Comparison of ENCODE assay signal across 8 cellular contexts in the genomic region with DNA sequence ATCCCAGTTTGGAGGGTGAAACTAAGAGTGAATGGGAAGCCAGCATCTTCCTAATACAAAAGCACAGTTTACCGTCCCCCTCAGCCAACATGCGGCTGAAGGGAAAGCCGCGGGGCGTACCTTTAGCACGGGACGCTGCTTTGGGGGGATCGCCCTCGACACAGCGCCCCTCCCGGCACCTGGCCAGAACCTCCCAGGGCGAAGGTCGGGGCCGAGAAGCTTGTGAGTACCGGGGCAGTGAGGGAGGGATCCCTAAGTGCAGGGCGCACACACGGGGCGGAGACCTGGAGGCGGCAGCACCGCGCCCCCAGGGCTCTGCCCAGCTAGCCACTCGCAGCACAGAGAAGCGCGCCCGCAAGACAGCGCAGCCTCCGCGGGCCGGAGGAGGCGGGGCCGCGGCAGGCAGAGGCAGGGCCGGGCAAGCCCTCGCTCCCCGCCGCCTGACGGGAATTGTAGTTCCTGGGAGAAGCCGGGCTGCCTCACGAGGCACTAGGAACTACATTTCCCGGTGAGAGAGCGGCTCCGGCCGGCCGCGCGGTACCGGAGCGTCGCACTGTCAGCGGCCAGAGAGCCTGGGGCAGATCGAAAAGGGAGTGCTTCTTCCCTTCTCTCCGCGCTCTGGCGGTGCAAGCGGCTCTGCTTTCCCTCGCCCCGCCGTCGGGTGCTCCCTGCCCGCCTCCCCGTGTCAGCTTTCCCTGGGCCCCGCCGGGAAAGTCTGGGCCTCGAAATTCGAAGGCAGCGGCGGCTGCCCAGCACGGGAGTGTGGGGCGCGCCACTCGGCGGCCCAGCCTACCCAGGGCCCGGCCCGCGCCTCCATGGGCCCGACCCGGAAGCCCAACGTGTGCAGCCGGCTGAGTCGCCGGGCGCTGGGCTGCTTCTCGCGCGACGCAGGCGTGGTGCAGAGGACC. TPM values are rescaled to one million over a fixed set of nuclear protein-coding genes. Genes with fewer than 3 reads are reported as not detected.
A peak's percentile ranks its signal among the peaks of the same experiment; 100 is the strongest.
DNase-seq lines count a peak whose midpoint lies in the region; ATAC-seq and TF ChIP-seq lines count a peak whose summit lies in the region.

A gene with protein sequence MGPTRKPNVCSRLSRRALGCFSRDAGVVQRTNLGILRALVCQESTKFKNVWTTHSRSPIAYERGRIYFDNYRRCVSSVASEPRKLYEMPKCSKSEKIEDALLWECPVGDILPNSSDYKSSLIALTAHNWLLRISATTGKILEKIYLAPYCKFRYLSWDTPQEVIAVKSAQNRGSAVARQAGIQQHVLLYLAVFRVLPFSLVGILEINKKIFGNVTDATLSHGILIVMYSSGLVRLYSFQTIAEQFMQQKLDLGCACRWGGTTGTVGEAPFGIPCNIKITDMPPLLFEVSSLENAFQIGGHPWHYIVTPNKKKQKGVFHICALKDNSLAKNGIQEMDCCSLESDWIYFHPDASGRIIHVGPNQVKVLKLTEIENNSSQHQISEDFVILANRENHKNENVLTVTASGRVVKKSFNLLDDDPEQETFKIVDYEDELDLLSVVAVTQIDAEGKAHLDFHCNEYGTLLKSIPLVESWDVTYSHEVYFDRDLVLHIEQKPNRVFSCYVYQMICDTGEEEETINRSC (plus strand): TSS at position 464 of the 908 bp plus-strand sequence. CDS start 352 bp downstream, at position 816.
A gene with protein sequence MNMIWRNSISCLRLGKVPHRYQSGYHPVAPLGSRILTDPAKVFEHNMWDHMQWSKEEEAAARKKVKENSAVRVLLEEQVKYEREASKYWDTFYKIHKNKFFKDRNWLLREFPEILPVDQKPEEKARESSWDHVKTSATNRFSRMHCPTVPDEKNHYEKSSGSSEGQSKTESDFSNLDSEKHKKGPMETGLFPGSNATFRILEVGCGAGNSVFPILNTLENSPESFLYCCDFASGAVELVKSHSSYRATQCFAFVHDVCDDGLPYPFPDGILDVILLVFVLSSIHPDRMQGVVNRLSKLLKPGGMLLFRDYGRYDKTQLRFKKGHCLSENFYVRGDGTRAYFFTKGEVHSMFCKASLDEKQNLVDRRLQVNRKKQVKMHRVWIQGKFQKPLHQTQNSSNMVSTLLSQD (minus strand): TSS at position 228 of the 908 bp plus-strand sequence. CDS start 41,805 bp downstream, outside the sequence.

- H3K27me3 ChIP-seq in heart left ventricle (no peaks in the 10 kb centered on the region), upper lobe of left lung (no peaks in the 10 kb centered on the region)

- H3K4me3 ChIP-seq in GM12875 (ENCODE audit: low read depth, low read length) (peak within 1 kb of the TSS; percentile 81), heart left ventricle (peak within 1 kb of the TSS; percentile 61 to 95 (median 84)), upper lobe of left lung (peak within 1 kb of the TSS; percentile 76 to 92 (median 86))

- H3K9me3 ChIP-seq in heart left ventricle = no peaks in the 10 kb centered on the region
- H3K9me3 ChIP-seq in upper lobe of left lung = no peaks in the 10 kb centered on the region

- ATAC-seq in HG02763 (IDR thresholded peaks at IDR 0.05; ENCODE audit: unreplicated experiment) (peak; percentile 91), heart left ventricle (peak; percentile 98 to 99 (median 99)), upper lobe of left lung (ENCODE audit: low FRiP score in 2 of 2) (peak; percentile 99 to 100)

- TF ChIP-seq EP300 in upper lobe of left lung (IDR thresholded peaks at IDR 0.05) = no peak

- DNase-seq in NCI-H1436 (lab: John Stamatoyannopoulos, UW) (peak; percentile 92), T follicular helper cell (ENCODE audit: low read depth) (peak; percentile 90), heart left ventricle (peak; percentile 96 to 98 (median 97)), posterior cingulate gyrus (peak; percentile 93 to 99 (median 96)), upper lobe of left lung (peak; percentile 97 to 98)

- H3K4me1 ChIP-seq in heart left ventricle = peaks cover 3 to 18% (median 10%) of the 10 kb centered on the region in 12 donors
- peaks cover 11 to 16% (median 13%) of the 10 kb centered on the region in 4 donors for H3K4me1 ChIP-seq in upper lobe of left lung

- intact Hi-C loops in heart left ventricle (cut with DNase I) = loop anchor here in 9 of 10 donors (2.0 to 10.0 kb wide), 8 partner anchors 88 to 505 kb away; partner anchors contain the start of genes CYBRD1 (in 7 of the 9), TLK1 (in 4 of the 9), DYNC1I2 (in 1 of the 9) and GORASP2 (in 1 of the 9)
- intact Hi-C loops in posterior cingulate gyrus (cut with DNase I) = loop anchor here (1.0 to 5.0 kb wide), 3 partner anchors 89 to 462 kb away; partner anchors contain the start of gene TLK1

- 0 to 1% (median 0%) methylated on average over 75 to 87 of the region's 87 CpGs for WGBS in adipose tissue, 3 donors
- 0 to 1% (median 0%) methylated on average over 24 to 87 of the region's 87 CpGs for whole genome bisulfite sequencing in heart left ventricle, 4 donors
- 0% methylated on average over 10 to 34 of the region's 87 CpGs for WGBS in upper lobe of left lung, 2 donors

- TF ChIP-seq POLR2A in heart left ventricle (IDR thresholded peaks at IDR 0.05) = peak in 1 of 2 donors; percentile 74
- peak in 3 of 4 donors; percentile 33 to 86 (median 75) for TF ChIP-seq POLR2A in upper lobe of left lung (IDR thresholded peaks at IDR 0.05)

- peaks cover 0 to 35% (median 30%) of the 10 kb centered on the region in 9 donors for H3K36me3 ChIP-seq in heart left ventricle
- peaks cover 0 to 22% (median 2%) of the 10 kb centered on the region in 4 donors for H3K36me3 ChIP-seq in upper lobe of left lung

- H3K27ac ChIP-seq in adipose tissue (ENCODE audit: low read depth, low read length) (peak within 1 kb of the TSS; percentile 87), heart left ventricle (peak within 1 kb of the TSS; percentile 82 to 100 (median 98)), upper lobe of left lung (peak within 1 kb of the TSS; percentile 97 to 98 (median 97))

- TF ChIP-seq CTCF in GM12875 (IDR thresholded peaks at IDR 0.05; ENCODE audit: borderline replicate concordance, insufficient read depth, low read depth, low read length) (peak; percentile 80), heart left ventricle (IDR thresholded peaks at IDR 0.05) (peak in 10 of 12 donors; percentile 4 to 66 (median 42)), upper lobe of left lung (IDR thresholded peaks at IDR 0.05) (peak in 4 of 6 experiments; percentile 19 to 56 (median 32))

RNA-seq across cellular contexts. Expression of the first gene that starts in this region (rescaled TPM):
- polyA plus RNA-seq in adipose tissue = 1 to 10 TPM; 3.4 to 5.8 (median 3.7) TPM
- 10 to 100 TPM in 1 of 9 donors, 1 to 10 TPM in 8; 5.9 to 16.7 (median 8.4) TPM for total RNA-seq in heart left ventricle
- polyA plus RNA-seq in heart left ventricle = 1 to 10 TPM; 2.2 to 3.8 TPM
- total RNA-seq in upper lobe of left lung = 10 to 100 TPM in 4 of 6 donors, 1 to 10 TPM in 2; 6.2 to 24.7 (median 11.9) TPM

RNA-seq across cellular contexts. Expression of the second gene that starts in this region (rescaled TPM):
- polyA plus RNA-seq in adipose tissue = 1 to 10 TPM; 2.8 to 8.1 (median 3.8) TPM
- 10 to 100 TPM in 5 of 9 donors, 1 to 10 TPM in 4; 7.4 to 18.5 (median 11.2) TPM for total RNA-seq in heart left ventricle
- polyA plus RNA-seq in heart left ventricle = 1 to 10 TPM; 4.2 to 5.1 TPM
- total RNA-seq in upper lobe of left lung = 10 to 100 TPM in 5 of 6 donors, 1 to 10 TPM in 1; 6.1 to 15.4 (median 13.0) TPM

Comparison
In these comparisons a context has a peak if more than half of its experiments do, and no peak if none do; other contexts are left out.
1. Peak in every context shown above with its lines: DNase-seq, ATAC-seq, H3K4me3 ChIP-seq and H3K27ac ChIP-seq.